In genomic region chr10:110370005-110370404, GRCh38 we compare ENCODE assay signal across 34 cellular contexts.
"Had no signal": no experiment of that assay in that cellular context is flagged by ENCODE, and none has a peak within 500 bp of the region (broad histone marks: within the 10 kb centered on the region; RNA-seq: fewer than 3 reads in every experiment).

No MANE protein-coding gene starts in this region.

- H3K27me3 Mint-ChIP-seq: activated B cell treated with CpG ODN at 0.5 μM for 24 hours; activated CD4-positive, alpha-beta memory T cell treated with anti-CD3 and anti-CD28 coated beads for 36 hours; activated naive CD8-positive, alpha-beta T cell; effector memory CD8-positive, alpha-beta T cell had no signal

- H3K27ac ChIP-seq: brain microvascular endothelial cell, esophagus muscularis mucosa, gastroesophageal sphincter, heart right ventricle, WERI-Rb-1 had no signal

- H3K27me3 ChIP-seq: brain microvascular endothelial cell, esophagus muscularis mucosa, gastroesophageal sphincter, heart right ventricle had no signal

- H3K9me3 Mint-ChIP-seq: activated B cell treated with CpG ODN at 0.5 μM for 24 hours; activated CD4-positive, alpha-beta memory T cell treated with anti-CD3 and anti-CD28 coated beads for 36 hours; activated naive CD4-positive, alpha-beta T cell treated with anti-CD3 and anti-CD28 coated beads for 36 hours; activated T-helper 1 cell treated with anti-CD3 and anti-CD28 coated beads, Interleukin-12 subunit alpha, Interleukin-12 subunit beta, Interleukin-2, Interleukin-4 antibody, amounts not matched to agents 30 ng/mL and 10 ng/mL and 1 ng/mL, durations not matched to agents 14 hours and 24 hours and 36 hours; activated T-helper 2 cell treated with anti-CD3 and anti-CD28 coated beads, Interferon-gamma antibody, Interleukin-2, Interleukin-4, amounts not matched to agents 10 μg/mL and 5 μg/mL and 100 μg/mL, durations not matched to agents 14 hours and 24 hours and 36 hours; effector memory CD8-positive, alpha-beta T cell; T-helper 2 cell treated with Interferon-gamma antibody and Interleukin-4, amounts not matched to agents 5 μg/mL and 100 μg/mL, for 36 hours had no signal

- H3K4me1 ChIP-seq: esophagus muscularis mucosa, gastroesophageal sphincter, heart right ventricle had no signal

- H3K9me3 ChIP-seq: esophagus muscularis mucosa, gastroesophageal sphincter, heart right ventricle had no signal

- DNase-seq: activated B cell treated with CpG ODN at 0.5 μM for 24 hours; activated CD4-positive, alpha-beta memory T cell treated with anti-CD3 and anti-CD28 coated beads for 36 hours; activated CD4-positive, alpha-beta T cell treated with anti-CD3 and anti-CD28 coated beads for 48 hours; activated CD4-positive, alpha-beta T cell treated with anti-CD3 and anti-CD28 coated beads, Interleukin-2, amount 50 U/mL, for 1 hour; activated CD8-positive, alpha-beta memory T cell treated with anti-CD3 and anti-CD28 coated beads, Interleukin-2, amount 50 U/mL, for 48 hours; activated effector memory CD4-positive, alpha-beta T cell treated with anti-CD3 and anti-CD28 coated beads, Interleukin-2, amount 50 U/mL, for 16 hours; activated naive CD4-positive, alpha-beta T cell treated with anti-CD3 and anti-CD28 coated beads for 36 hours; activated T-cell treated with anti-CD3 and anti-CD28 coated beads for 4 hours; activated T-cell treated with anti-CD3 and anti-CD28 coated beads, Interleukin-2, amount 50 U/mL, for 48 hours; amniotic stem cell; anterior cingulate cortex; brain microvascular endothelial cell; caudate nucleus; cortex of kidney; dermis blood vessel endothelial cell; effector CD4-positive, alpha-beta T cell; effector memory CD8-positive, alpha-beta T cell; erythroblast; foreskin melanocyte; heart right ventricle; T-helper 1 cell; T-helper 17 cell; T1000; WERI-Rb-1 had no signal

- H3K27ac Mint-ChIP-seq: activated B cell treated with CpG ODN at 0.5 μM for 24 hours; activated CD4-positive, alpha-beta memory T cell treated with anti-CD3 and anti-CD28 coated beads for 36 hours; activated naive CD4-positive, alpha-beta T cell treated with anti-CD3 and anti-CD28 coated beads for 36 hours; activated naive CD8-positive, alpha-beta T cell; activated T-helper 1 cell treated with anti-CD3 and anti-CD28 coated beads, Interleukin-12 subunit alpha, Interleukin-12 subunit beta, Interleukin-2, Interleukin-4 antibody, amounts not matched to agents 30 ng/mL and 10 ng/mL and 1 ng/mL, durations not matched to agents 14 hours and 24 hours and 36 hours; activated T-helper 2 cell treated with anti-CD3 and anti-CD28 coated beads, Interferon-gamma antibody, Interleukin-2, Interleukin-4, amounts not matched to agents 10 μg/mL and 5 μg/mL and 100 μg/mL, durations not matched to agents 14 hours and 24 hours and 36 hours; effector memory CD8-positive, alpha-beta T cell; T-helper 17 cell; T-helper 2 cell treated with Interferon-gamma antibody and Interleukin-4, amounts not matched to agents 5 μg/mL and 100 μg/mL, for 36 hours had no signal

- H3K36me3 Mint-ChIP-seq: activated CD4-positive, alpha-beta memory T cell treated with anti-CD3 and anti-CD28 coated beads for 36 hours; activated naive CD8-positive, alpha-beta T cell had no signal

- H3K4me3 ChIP-seq: esophagus muscularis mucosa, gastroesophageal sphincter, heart right ventricle had no signal

- H3K36me3 ChIP-seq: brain microvascular endothelial cell, esophagus muscularis mucosa, gastroesophageal sphincter, heart right ventricle, WERI-Rb-1 had no signal

- FAIRE-seq: astrocyte, bronchial epithelial cell, colon had no signal

- H3K4me3 Mint-ChIP-seq: activated B cell treated with CpG ODN at 0.5 μM for 24 hours; activated CD4-positive, alpha-beta memory T cell treated with anti-CD3 and anti-CD28 coated beads for 36 hours; activated naive CD4-positive, alpha-beta T cell treated with anti-CD3 and anti-CD28 coated beads for 36 hours; activated naive CD8-positive, alpha-beta T cell; activated T-helper 1 cell treated with anti-CD3 and anti-CD28 coated beads, Interleukin-12 subunit alpha, Interleukin-12 subunit beta, Interleukin-2, Interleukin-4 antibody, amounts not matched to agents 30 ng/mL and 10 ng/mL and 1 ng/mL, durations not matched to agents 14 hours and 24 hours and 36 hours; effector memory CD8-positive, alpha-beta T cell; T-helper 17 cell; T-helper 2 cell treated with Interferon-gamma antibody and Interleukin-4, amounts not matched to agents 5 μg/mL and 100 μg/mL, for 36 hours had no signal

- ATAC-seq: activated CD4-positive, CD25-positive, alpha-beta regulatory T cell treated with anti-CD3 and anti-CD28 coated beads, Interleukin-2, amount 50 U/mL, for 24 hours; effector memory CD8-positive, alpha-beta T cell; gastroesophageal sphincter; heart right ventricle; T-helper 17 cell had no signal
